2 cellular contexts compared by ENCODE assay signal in genomic region chr1:93598396-93598795, GRCh38.
TF ChIP-seq lines count a peak whose summit lies in the region.

No MANE protein-coding gene starts in this region.

TF ChIP-seq in H1, 55 proteins besides CTCF, POLR2A, EP300 and RAD21 (continued from another document):
- no peak for TF ChIP-seq JUND (IDR thresholded peaks at IDR 0.05; ENCODE audit: low read length)

TF ChIP-seq in SK-N-SH, 30 proteins besides CTCF, POLR2A, EP300 and RAD21 (continued from another document):
- no peak for TF ChIP-seq ZBTB33 (IDR thresholded peaks at IDR 0.05; ENCODE audit: borderline replicate concordance, low read depth)
- no peak for TF ChIP-seq ELF1 (IDR thresholded peaks at IDR 0.05)
- no peak for TF ChIP-seq TCF12 (IDR thresholded peaks at IDR 0.05)
- TF ChIP-seq TAF1 (IDR thresholded peaks at IDR 0.05; ENCODE audit: borderline replicate concordance, low read depth, low read length) = no peak
- TF ChIP-seq RCOR1 (IDR thresholded peaks at IDR 0.05; ENCODE audit: low read length) = no peak
- no peak for TF ChIP-seq USF1 (IDR thresholded peaks at IDR 0.05; ENCODE audit: borderline replicate concordance, low read depth)
- TF ChIP-seq CHD2 (IDR thresholded peaks at IDR 0.05; ENCODE audit: low read length, partially characterized antibody) = no peak
- no peak for TF ChIP-seq RFX5 (IDR thresholded peaks at IDR 0.05; ENCODE audit: low read length)
- TF ChIP-seq FOSL2 (IDR thresholded peaks at IDR 0.05; ENCODE audit: borderline replicate concordance, low read depth) = no peak
